Comparison of ENCODE assay signal across 16 cellular contexts in genomic region chr16:87847785-87848675, GRCh38. TPM values are rescaled to one million over a fixed set of nuclear protein-coding genes. Genes with fewer than 3 reads are reported as not detected.
DNase-seq lines count a peak whose midpoint lies in the region; ATAC-seq, FAIRE-seq and TF ChIP-seq lines count a peak whose summit lies in the region.
"Had no signal": no experiment of that assay in that cellular context is flagged by ENCODE, and none has a peak within 500 bp of the region (broad histone marks: within the 10 kb centered on the region; RNA-seq: fewer than 3 reads in every experiment).

No MANE protein-coding gene starts in this region.

- CTCF ChIA-PET in A673 (lab: Charles Lee): no interaction called here

- H3K9ac ChIP-seq in NT2/D1 (ENCODE audit: insufficient read length, low read depth): peak overlapping the region; percentile 57

- H3K4me1 ChIP-seq in A673 (ENCODE audit: insufficient read depth, low read length, poor library complexity, severe bottlenecking) (peaks cover 52% of the 10 kb centered on the region), NT2/D1 (ENCODE audit: insufficient read depth, insufficient read length) (peaks cover 68% of the 10 kb centered on the region), esophagus (ENCODE audit: control insufficient read depth in 2 of 2, insufficient read depth in 2 of 2, low read length in 1 of 2) (peaks cover 11 to 63% of the 10 kb centered on the region in 2 donors)

- H3K36me3 ChIP-seq in A673 (ENCODE audit: insufficient read depth, low read length, poor library complexity, severe bottlenecking) (peaks cover 80% of the 10 kb centered on the region), NT2/D1 (ENCODE audit: insufficient read depth, insufficient read length, low read length) (peaks cover 99% of the 10 kb centered on the region), esophagus (ENCODE audit: control insufficient read depth in 2 of 2, insufficient read depth in 2 of 2, low read length in 1 of 2) (peaks cover 0 to 19% of the 10 kb centered on the region in 2 donors)

- POLR2A ChIA-PET in A673 (lab: Charles Lee; ENCODE audit: low non-redundant PET): interaction anchor here (0.7 kb wide), 1 partner anchor 46 kb away, joined by 4 read pairs; no protein-coding TSS in a partner anchor

- no peak for ATAC-seq in HG03196 (IDR thresholded peaks at IDR 0.05; ENCODE audit: unreplicated experiment)
- ATAC-seq: stimulated activated memory B cell treated with anti-CD40 and anti-IgM and Interleukin-4, amounts not matched to agents 10 μg/mL and 1 μg/mL and 100 μg/mL, for 72 hours had no signal

- BruUV-seq in A673 (replicated peaks; lab: Mats Ljungman, UMichigan): no TSS peak

- H3K4me3 ChIP-seq in A673 (ENCODE audit: low read depth, low read length, poor library complexity, severe bottlenecking): no peak overlapping the region
- no peak overlapping the region for H3K4me3 ChIP-seq in NT2/D1 (ENCODE audit: insufficient read length, low read depth)
- H3K4me3 ChIP-seq in esophagus (ENCODE audit: low read depth in 1 of 2, low read length in 2 of 2): peak overlapping the region in 1 of 2 donors; percentile 17
- H3K4me3 ChIP-seq: coronary artery, SK-N-MC had no signal

- no peak for FAIRE-seq in GM12891 (lab: Jason Lieb, UNC)
- no peak for FAIRE-seq in D721Med (lab: Jason Lieb, UNC)
- FAIRE-seq: G401.6, kidney had no signal

- TF ChIP-seq CTCF in A673 (conservative IDR thresholded peaks at IDR 0.05; ENCODE audit: low read depth, low read length): no peak
- no peak for TF ChIP-seq CTCF in D721Med (IDR thresholded peaks at IDR 0.05; ENCODE audit: insufficient read depth, missing control alignments)

- no peaks in the 10 kb centered on the region for H3K27me3 ChIP-seq in A673 (replicated peaks; ENCODE audit: insufficient read depth, low read depth, low read length, poor library complexity)
- no peaks in the 10 kb centered on the region for H3K27me3 ChIP-seq in NT2/D1 (ENCODE audit: insufficient read depth, insufficient read length)
- no peaks in the 10 kb centered on the region for H3K27me3 ChIP-seq in esophagus (ENCODE audit: control insufficient read depth in 1 of 2, insufficient read depth in 2 of 2, low read length in 2 of 2)

- 48 to 55% methylated on average over 28 of the region's 28 CpGs for WGBS in esophagus, 2 donors

- no peak for TF ChIP-seq POLR2A in GM12891 (IDR thresholded peaks at IDR 0.05; ENCODE audit: low read depth, low read length)

- intact Hi-C loops in A673 (cut with micrococcal nuclease; ENCODE audit: unreplicated experiment): no loop called here

- DNase-seq in A673 (ENCODE audit: low spot score) (no peak), NT2/D1 (ENCODE audit: low read depth, low spot score) (no peak), nucleus accumbens (lab: John Stamatoyannopoulos, UW) (peak in 50 of 56 donors; percentile 13 to 81 (median 62)), GM12891 (ENCODE audit: insufficient read length, low spot score) (no peak), iPS-NIHi7 (ENCODE audit: extremely low spot score) (no peak), D721Med (ENCODE audit: insufficient read length, low spot score) (no peak)
- DNase-seq: activated CD4-positive, alpha-beta T cell treated with anti-CD3 and anti-CD28 coated beads, Interleukin-2, amount 50 U/mL, for 1 hour; kidney; NCI-H2081 had no signal

- H3K9me3 ChIP-seq in A673 (ENCODE audit: low read depth, low read length, poor library complexity, severe bottlenecking): no peaks in the 10 kb centered on the region
- H3K9me3 ChIP-seq in NT2/D1 (ENCODE audit: insufficient read depth, low read length): no peaks in the 10 kb centered on the region
- no peaks in the 10 kb centered on the region for H3K9me3 ChIP-seq in esophagus (ENCODE audit: control insufficient read depth in 2 of 2, insufficient read depth in 1 of 2, low read depth in 1 of 2, low read length in 1 of 2)

- H3K27ac ChIP-seq in A673 (ENCODE audit: low read depth, low read length, poor library complexity, severe bottlenecking) (peak overlapping the region; percentile 60), esophagus (ENCODE audit: low read depth in 2 of 2, low read length in 1 of 2) (peak overlapping the region; percentile 58 to 61)
- H3K27ac ChIP-seq: C4-2B, coronary artery, SK-N-MC had no signal

TF ChIP-seq in GM12891, 5 proteins besides CTCF, POLR2A, EP300 and RAD21:
- no peak for TF ChIP-seq SPI1 (IDR thresholded peaks at IDR 0.05; ENCODE audit: low read depth, low read length)
- no peak for TF ChIP-seq POLR2AphosphoS5 (IDR thresholded peaks at IDR 0.05; ENCODE audit: low read depth, low read length)
- TF ChIP-seq POU2F2 (IDR thresholded peaks at IDR 0.05; ENCODE audit: low read depth, low read length): no peak
- no peak for TF ChIP-seq PAX5 (IDR thresholded peaks at IDR 0.05; ENCODE audit: insufficient read depth, low read length, severe bottlenecking)
- TF ChIP-seq TAF1 (IDR thresholded peaks at IDR 0.05; ENCODE audit: low read depth, low read length): no peak
TF ChIP-seq in GM12891: peak in this region for 0.

RNA-seq across cellular contexts. Expression of gene SLC7A5, which starts 21.3 kb away (rescaled TPM):
- 324 and 371 TPM in 2 replicates for total RNA-seq in A673 (2021)
- 100 to 1,000 TPM; 117 to 138 TPM for polyA plus RNA-seq in esophagus
- polyA plus RNA-seq in GM12891 (2012; ENCODE audit: low read depth, missing spikeins): 38.5 TPM

Comparison
In these comparisons a context has a peak if more than half of its experiments do, and no peak if none do; other contexts are left out.
1. DNase-seq: peak in nucleus accumbens (50 of 56); none in A673 (single experiment), NT2/D1 (single experiment), GM12891 (single experiment), iPS-NIHi7 (single experiment) and D721Med (single experiment).